Comparison of ENCODE assay signal across 9 cellular contexts in the genomic region with DNA sequence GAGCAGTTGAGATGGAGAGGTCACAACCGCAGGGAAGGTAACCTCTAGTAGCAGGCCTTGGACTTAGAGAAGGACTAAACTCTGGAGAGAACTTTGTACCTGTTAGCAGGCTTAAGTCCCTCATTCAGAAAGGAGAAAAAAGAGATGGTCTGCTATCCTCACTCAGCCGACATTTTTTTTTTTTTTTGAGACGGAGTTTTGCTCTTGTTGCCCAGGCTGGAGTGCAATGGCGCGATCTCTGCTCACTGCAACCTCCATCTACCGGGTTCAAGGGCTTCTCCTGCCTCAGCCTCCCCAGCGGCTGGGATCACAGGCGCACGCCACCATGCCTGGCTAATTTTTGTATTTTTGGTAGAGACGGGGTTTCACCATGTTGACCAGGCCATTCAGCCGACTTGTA. TPM values are rescaled to one million over a fixed set of nuclear protein-coding genes. Genes with fewer than 3 reads are reported as not detected.
DNase-seq lines count a peak whose midpoint lies in the region; ATAC-seq and TF ChIP-seq lines count a peak whose summit lies in the region.
"Not testable (repeated sequence)": the region's sequence is repeated elsewhere in the genome, so short reads cannot be mapped to it uniquely, and the experiment has no call there.
"Had no signal": no experiment of that assay in that cellular context is flagged by ENCODE, and none has a peak within 500 bp of the region (broad histone marks: within the 10 kb centered on the region; RNA-seq: fewer than 3 reads in every experiment).

No MANE protein-coding gene starts in this region.

- not testable (repeated sequence) for H4K20me1 ChIP-seq in GM23248 (ENCODE audit: insufficient read depth); smooth muscle cell (ENCODE audit: low read depth)

- not testable (repeated sequence) for H3K27me3 ChIP-seq in AG04450 (ENCODE audit: control insufficient read depth, insufficient read depth, low read length); GM23248 (replicated peaks; ENCODE audit: insufficient read depth); NT2/D1 (ENCODE audit: insufficient read depth, insufficient read length); mucosa of stomach (ENCODE audit: control insufficient read depth, insufficient read depth, low read length); smooth muscle cell (ENCODE audit: low read depth)

- H3K27ac Mint-ChIP-seq in activated CD8-positive, alpha-beta T cell treated with anti-CD3 and anti-CD28 coated beads for 36 hours = peak overlapping the region; percentile 100
- H3K27ac Mint-ChIP-seq in brain = peak overlapping the region in 4 of 5 experiments; percentile 99 to 100 (median 100)

- peak overlapping the region; percentile 93 for H3K4me2 ChIP-seq in GM23248 (ENCODE audit: unreplicated experiment)
- H3K4me2 ChIP-seq in smooth muscle cell = peak overlapping the region; percentile 100

- H3K4me3 ChIP-seq in AG04450 (ENCODE audit: low read depth, low read length) (peak overlapping the region; percentile 23), GM23248 (peak overlapping the region; percentile 91), NT2/D1 (ENCODE audit: insufficient read length, low read depth) (peak overlapping the region; percentile 6), fibroblast of mammary gland (ENCODE audit: control insufficient read depth, low read depth, low read length) (peak overlapping the region; percentile 78), smooth muscle cell (peak overlapping the region; percentile 73)
- H3K4me3 ChIP-seq in mucosa of stomach (ENCODE audit: low read length) = not testable (repeated sequence)

- intact Hi-C loops in activated CD8-positive, alpha-beta T cell treated with anti-CD3 and anti-CD28 coated beads for 36 hours (cut with micrococcal nuclease) = loop anchor here (2.0 to 5.0 kb wide), 4 partner anchors 58 to 308 kb away; partner anchors contain the start of genes LDHA, SPTY2D1 and TSG101

- in situ Hi-C loops in GM23248 (cut with MboI) = loop anchor here (10.0 kb wide), 1 partner anchor 61 kb away; no protein-coding TSS in a partner anchor

- H3K4me1 Mint-ChIP-seq in activated CD8-positive, alpha-beta T cell treated with anti-CD3 and anti-CD28 coated beads for 36 hours (ENCODE audit: low read depth) = peaks cover 50% of the 10 kb centered on the region
- peaks cover 70% of the 10 kb centered on the region for H3K4me1 Mint-ChIP-seq in brain

- not testable (repeated sequence) for H2AFZ ChIP-seq in GM23248; smooth muscle cell (ENCODE audit: low read depth)

- H3K9me3 ChIP-seq in AG04450 (ENCODE audit: control insufficient read depth, insufficient read depth, low read length); GM23248 (ENCODE audit: low read depth); NT2/D1 (ENCODE audit: insufficient read depth, low read length); mucosa of stomach (ENCODE audit: control insufficient read depth, low read length); smooth muscle cell (replicated peaks; ENCODE audit: low read depth): not testable (repeated sequence)

- not testable (repeated sequence) for TF ChIP-seq CTCF in AG04450 (IDR thresholded peaks at IDR 0.05; ENCODE audit: low read depth, low read length); activated CD8-positive, alpha-beta T cell treated with anti-CD3 and anti-CD28 coated beads for 36 hours (IDR thresholded peaks at IDR 0.05); brain (conservative IDR thresholded peaks at IDR 0.05); fibroblast of mammary gland (conservative IDR thresholded peaks at IDR 0.05; ENCODE audit: control insufficient read depth, insufficient read depth, low read depth, low read length); smooth muscle cell (IDR thresholded peaks at IDR 0.05; ENCODE audit: borderline replicate concordance, insufficient read depth, poor library complexity, severe bottlenecking)

- H3K27me3 Mint-ChIP-seq in activated CD8-positive, alpha-beta T cell treated with anti-CD3 and anti-CD28 coated beads for 36 hours = not testable (repeated sequence)
- H3K27me3 Mint-ChIP-seq in brain = peaks cover 21% of the 10 kb centered on the region

- H3K9ac ChIP-seq in GM23248 = peak overlapping the region; percentile 91
- not testable (repeated sequence) for H3K9ac ChIP-seq in NT2/D1 (ENCODE audit: insufficient read length, low read depth)
- peak overlapping the region; percentile 95 for H3K9ac ChIP-seq in mucosa of stomach (ENCODE audit: low read length)
- H3K9ac ChIP-seq in smooth muscle cell (ENCODE audit: low read depth) = peak overlapping the region; percentile 97

- H3K9me3 Mint-ChIP-seq in activated CD8-positive, alpha-beta T cell treated with anti-CD3 and anti-CD28 coated beads for 36 hours; brain: not testable (repeated sequence)

- H3K36me3 Mint-ChIP-seq in activated CD8-positive, alpha-beta T cell treated with anti-CD3 and anti-CD28 coated beads for 36 hours (ENCODE audit: low read depth) = peaks cover 26% of the 10 kb centered on the region
- H3K36me3 Mint-ChIP-seq in brain = peaks cover 31% of the 10 kb centered on the region

- WGBS in GM23248 (ENCODE audit: low coverage in 1 of 2, low lambda C conversion rate in 2 of 2, missing lambda C conversion rate in 2 of 2), 2 experiments = 83 to 84% methylated on average over 11 of the region's 11 CpGs
- WGBS in smooth muscle cell (ENCODE audit: low lambda C conversion rate) = 96% methylated on average over 11 of the region's 11 CpGs

- H3K79me2 ChIP-seq in GM23248 (ENCODE audit: insufficient read depth) (peaks cover 91% of the 10 kb centered on the region), smooth muscle cell (ENCODE audit: low read depth) (peaks cover 87% of the 10 kb centered on the region)

- CTCF ChIA-PET in AG04450 (lab: Charles Lee); activated CD8-positive, alpha-beta T cell treated with anti-CD3 and anti-CD28 coated beads for 36 hours (lab: Charles Lee): not testable (repeated sequence)

- peak overlapping the region; percentile 90 for H3K4me3 Mint-ChIP-seq in activated CD8-positive, alpha-beta T cell treated with anti-CD3 and anti-CD28 coated beads for 36 hours
- H3K4me3 Mint-ChIP-seq in brain = peak overlapping the region; percentile 96 to 98 (median 97)

- not testable (repeated sequence) for H3K27ac ChIP-seq in AG04450 (ENCODE audit: low read depth, low read length); GM23248
- H3K27ac ChIP-seq in smooth muscle cell (ENCODE audit: low read depth) = peak overlapping the region; percentile 98

- peaks cover 16% of the 10 kb centered on the region for H3F3A ChIP-seq in GM23248 (ENCODE audit: insufficient read depth)
- H3F3A ChIP-seq in smooth muscle cell (ENCODE audit: low read depth) = not testable (repeated sequence)

- not testable (repeated sequence) for ATAC-seq in activated CD8-positive, alpha-beta T cell treated with anti-CD3 and anti-CD28 coated beads for 36 hours

- H3K36me3 ChIP-seq in GM23248 (ENCODE audit: low read depth) = peaks cover 13% of the 10 kb centered on the region; the same call in 1 of the 2 replicates
- H3K36me3 ChIP-seq in NT2/D1 (ENCODE audit: insufficient read depth, insufficient read length, low read length) = peaks cover 42% of the 10 kb centered on the region
- not testable (repeated sequence) for H3K36me3 ChIP-seq in mucosa of stomach (ENCODE audit: control insufficient read depth, insufficient read depth, low read length); smooth muscle cell (ENCODE audit: low read depth)

- DNase-seq in AG04450 (ENCODE audit: low read depth, low spot score); GM23248; NT2/D1 (ENCODE audit: low read depth, low spot score); activated CD8-positive, alpha-beta T cell treated with anti-CD3 and anti-CD28 coated beads for 36 hours; fibroblast of mammary gland (ENCODE audit: low read depth); smooth muscle cell (lab: John Stamatoyannopoulos, UW; ENCODE audit: unreplicated experiment): not testable (repeated sequence)

- POLR2A ChIA-PET in AG04450 (lab: Yijun Ruan, JAX); activated CD8-positive, alpha-beta T cell treated with anti-CD3 and anti-CD28 coated beads for 36 hours (lab: Charles Lee): not testable (repeated sequence)

- H3K4me1 ChIP-seq in GM23248 (ENCODE audit: insufficient read depth) (peaks cover 39% of the 10 kb centered on the region), mucosa of stomach (ENCODE audit: control insufficient read depth, insufficient read depth, low read length) (peaks cover 23% of the 10 kb centered on the region), smooth muscle cell (ENCODE audit: low read depth) (peaks cover 22% of the 10 kb centered on the region)
- not testable (repeated sequence) for H3K4me1 ChIP-seq in NT2/D1 (ENCODE audit: insufficient read depth, insufficient read length)

- not testable (repeated sequence) for H3K9me2 ChIP-seq in GM23248 (ENCODE audit: insufficient read depth)

RNA-seq across cellular contexts. Expression of gene GTF2H1, which starts 1.5 kb away (rescaled TPM):
- polyA plus RNA-seq in AG04450 (2011; rRNA removed) = 40.0 and 53.2 TPM in 2 replicates
- 25.2 and 37.8 TPM in 2 replicates for polyA minus RNA-seq in AG04450 (2011; rRNA and poly(A)+ RNA removed)
- total RNA-seq in GM23248 (2014; rRNA removed; shearing (Covaris generic)) = 77.4 and 89.8 TPM in 2 replicates
- polyA plus RNA-seq in GM23248 (2016; fragmentation: Nextera tagmentation; extraction: Ambion mirVana) = 58.7 and 61.6 TPM in 2 replicates
- total RNA-seq in activated CD8-positive, alpha-beta T cell treated with anti-CD3 and anti-CD28 coated beads for 36 hours = 10 to 100 TPM; 44.5 to 46.6 TPM
- polyA plus RNA-seq in brain (ENCODE audit: insufficient read depth, low read depth, low replicate concordance) = 6.5 TPM
- 47.2 and 47.8 TPM in 2 replicates for total RNA-seq in smooth muscle cell
- polyA plus RNA-seq in smooth muscle cell = 22.0 and 28.3 TPM in 2 replicates

RNA-seq across cellular contexts. Expression of gene HPS5, which starts 1.9 kb away (rescaled TPM):
- polyA plus RNA-seq in AG04450 (2011; rRNA removed) = 12.5 and 14.9 TPM in 2 replicates
- polyA minus RNA-seq in AG04450 (2011; rRNA and poly(A)+ RNA removed) = 11.2 and 16.5 TPM in 2 replicates
- total RNA-seq in GM23248 (2014; rRNA removed; shearing (Covaris generic)) = 34.7 and 34.9 TPM in 2 replicates
- 20.2 and 20.4 TPM in 2 replicates for polyA plus RNA-seq in GM23248 (2016; fragmentation: Nextera tagmentation; extraction: Ambion mirVana)
- 10 to 100 TPM; 16.0 to 17.2 TPM for total RNA-seq in activated CD8-positive, alpha-beta T cell treated with anti-CD3 and anti-CD28 coated beads for 36 hours
- polyA plus RNA-seq in brain (ENCODE audit: insufficient read depth, low read depth, low replicate concordance) = 5.6 TPM
- total RNA-seq in smooth muscle cell = 13.1 and 20.2 TPM in 2 replicates
- 5.5 and 7.4 TPM in 2 replicates for polyA plus RNA-seq in smooth muscle cell

RNA-seq across cellular contexts. Expression of gene SAA1, which starts 57.8 kb away (rescaled TPM):
- polyA plus RNA-seq in AG04450 (2011; rRNA removed) = not detected in 2 replicates
- polyA minus RNA-seq in AG04450 (2011; rRNA and poly(A)+ RNA removed) = not detected in 2 replicates
- total RNA-seq in GM23248 (2014; rRNA removed; shearing (Covaris generic)) = not detected in 2 replicates
- not detected in 2 replicates for polyA plus RNA-seq in GM23248 (2016; fragmentation: Nextera tagmentation; extraction: Ambion mirVana)
- not detected for total RNA-seq in activated CD8-positive, alpha-beta T cell treated with anti-CD3 and anti-CD28 coated beads for 36 hours
- 3.4 TPM for polyA plus RNA-seq in brain (ENCODE audit: insufficient read depth, low read depth, low replicate concordance)
- total RNA-seq in smooth muscle cell = not detected in 2 replicates
- 1.2 and 1.4 TPM in 2 replicates for polyA plus RNA-seq in smooth muscle cell
- total RNA-seq: dermis microvascular lymphatic vessel endothelial cell had no signal
